Comparison of ENCODE assay signal across 19 cellular contexts in genomic region chr20:18987781-18988360, GRCh38.
"Had no signal": no experiment of that assay in that cellular context is flagged by ENCODE, and none has a peak within 500 bp of the region (broad histone marks: within the 10 kb centered on the region; RNA-seq: fewer than 3 reads in every experiment).

No MANE protein-coding gene starts in this region.

- DNase-seq: Kasumi-1, KG1, MM.1S, NCI-H1092 treated with DMSO at 0.1 percent for 48 hours, NCI-H1436, NCI-H187, NCI-H2029, NCI-H2081 treated with DMSO at 0.1 percent for 48 hours, NCI-H2171, NCI-H226, NCI-H446, NCI-H510A, NCI-H524 treated with DMSO at 0.1 percent for 48 hours, NCI-H69, NCI-H774, RPMI8226, SHP77, SK-N-SH had no signal

- H3K27ac ChIP-seq: HL-60 had no signal

- H3K9me3 ChIP-seq: SK-N-SH had no signal
